Comparison of ENCODE assay signal across 1 cellular context in the genomic region with DNA sequence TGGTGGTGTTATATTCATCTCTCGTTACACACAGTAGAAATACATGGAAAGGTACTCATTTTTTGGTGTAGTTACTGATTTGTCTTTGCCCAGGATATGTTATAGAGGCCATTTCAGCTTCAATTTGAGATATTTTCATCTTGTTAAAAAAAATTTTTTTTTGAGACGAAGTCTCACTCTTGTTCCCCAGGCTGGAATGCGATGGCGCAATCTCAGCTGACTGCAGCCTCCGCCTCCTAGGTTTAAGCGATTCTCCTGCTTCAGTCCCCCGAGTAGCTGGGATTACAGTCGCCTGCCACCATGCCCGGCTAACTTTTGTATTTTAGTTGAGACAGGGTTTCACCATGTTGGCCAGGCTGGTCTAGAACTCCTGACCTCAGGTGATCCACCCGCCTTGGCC.
A peak's percentile ranks its signal among the peaks of the same experiment; 100 is the strongest.
TF ChIP-seq lines count a peak whose summit lies in the region.

No MANE protein-coding gene starts in this region.

TF ChIP-seq in HepG2, 621 proteins besides CTCF, POLR2A, EP300 and RAD21:
- TF ChIP-seq CEBPB (IDR thresholded peaks at IDR 0.05; ENCODE audit: borderline replicate concordance, low read depth, low read length), result peak; percentile 30; the same call in 1 of the 2 replicates
- TF ChIP-seq ZNF720 (CRISPR knock-in tag; IDR thresholded peaks at IDR 0.05), result no peak
